In genomic region chr3:151900460-151900859, GRCh38 we compare ENCODE assay signal across 18 cellular contexts. TPM values are rescaled to one million over a fixed set of nuclear protein-coding genes. Genes with fewer than 3 reads are reported as not detected.
DNase-seq lines count a peak whose midpoint lies in the region; ATAC-seq, FAIRE-seq and TF ChIP-seq lines count a peak whose summit lies in the region.
"Had no signal": no experiment of that assay in that cellular context is flagged by ENCODE, and none has a peak within 500 bp of the region (broad histone marks: within the 10 kb centered on the region; RNA-seq: fewer than 3 reads in every experiment).

No MANE protein-coding gene starts in this region.

- H3K79me2 ChIP-seq in endothelial cell of umbilical vein (ENCODE audit: control insufficient read depth, insufficient read depth, low read length), result no peaks in the 10 kb centered on the region
- H3K79me2 ChIP-seq in osteoblast (ENCODE audit: insufficient read depth, low read length), result no peaks in the 10 kb centered on the region

- no peak for FAIRE-seq in endothelial cell of umbilical vein (lab: Jason Lieb, UNC)
- FAIRE-seq: K562 had no signal

- POLR2A ChIA-PET in endothelial cell of umbilical vein (lab: Charles Lee), result no interaction called here

- ATAC-seq in GM21526 (IDR thresholded peaks at IDR 0.05; ENCODE audit: low FRiP score, unreplicated experiment) (no peak), upper lobe of right lung (no peak)
- ATAC-seq: HCT116, K562 had no signal

- dilution Hi-C loops in endothelial cell of umbilical vein (cut with MboI; ENCODE audit: extremely low pct_ligation_motif_present, low sequenced_read_pairs), result no loop called here

- CTCF ChIA-PET in endothelial cell of umbilical vein (lab: Charles Lee), result interaction anchor here (1.4 kb wide), 2 partner anchors 9 to 17 kb away, joined by 3 to 5 read pairs; no protein-coding TSS in a partner anchor

- BruUV-seq in endothelial cell of umbilical vein (replicated peaks; lab: Mats Ljungman, UMichigan), result no TSS peak

- peak overlapping the region; percentile 55 for H3K27ac ChIP-seq in KOPT-K1 (ENCODE audit: low read depth, low read length, poor library complexity, severe bottlenecking)
- no peak overlapping the region for H3K27ac ChIP-seq in endothelial cell of umbilical vein (ENCODE audit: insufficient read depth, low read depth, low read length)
- H3K27ac ChIP-seq in osteoblast (ENCODE audit: low read depth, low read length), result no peak overlapping the region
- H3K27ac ChIP-seq in upper lobe of right lung, result no peak overlapping the region

- DNase-seq in EH (ENCODE audit: low read depth) (peak; percentile 47), endothelial cell of umbilical vein (ENCODE audit: low read depth, low spot score) (no peak), osteoblast (ENCODE audit: insufficient read length, low spot score, missing footprints) (no peak), T-helper 1 cell (no peak), upper lobe of right lung (no peak)
- DNase-seq: DMS 273 treated with DMSO at 0.1 percent for 48 hours, NCI-H187 treated with DMSO at 0.1 percent for 48 hours, NCI-H2171, NCI-H446 treated with DMSO at 0.1 percent for 48 hours, NCI-H774, Peyer's patch, SHP77 had no signal

- intact Hi-C loops in endothelial cell of umbilical vein (cut with micrococcal nuclease), result no loop called here
- intact Hi-C loops in upper lobe of right lung (cut with DNase I), result no loop called here

- H3K9me1 ChIP-seq in endothelial cell of umbilical vein (replicated peaks; ENCODE audit: control insufficient read depth, extremely low read depth, insufficient read depth, low read length), result no peaks in the 10 kb centered on the region

- H2AFZ ChIP-seq in endothelial cell of umbilical vein (ENCODE audit: low read depth, low read length) (peak overlapping the region; percentile 44), osteoblast (ENCODE audit: low read length) (no peak overlapping the region)

- H4K20me1 ChIP-seq in endothelial cell of umbilical vein (replicated peaks; ENCODE audit: control insufficient read depth, extremely low read depth, insufficient read depth, low read length) (no peaks in the 10 kb centered on the region), osteoblast (ENCODE audit: insufficient read depth, low read length) (no peaks in the 10 kb centered on the region)

- TF ChIP-seq CTCF in endothelial cell of umbilical vein (IDR thresholded peaks at IDR 0.05; ENCODE audit: extremely low read depth in 1 of 2, insufficient read depth in 1 of 2, low read depth in 1 of 2, low read length in 2 of 2) (no peak), osteoblast (IDR thresholded peaks at IDR 0.05; ENCODE audit: extremely low read depth, low read depth, low read length) (no peak), upper lobe of right lung (IDR thresholded peaks at IDR 0.05) (no peak)

- TF ChIP-seq POLR2A in endothelial cell of umbilical vein (IDR thresholded peaks at IDR 0.05; ENCODE audit: low read depth, low read length), result no peak

- H3K9me3 ChIP-seq in KOPT-K1 (ENCODE audit: insufficient read depth, low read length, poor library complexity, severe bottlenecking) (no peaks in the 10 kb centered on the region), endothelial cell of umbilical vein (replicated peaks; ENCODE audit: control insufficient read depth, insufficient read depth, low read length) (no peaks in the 10 kb centered on the region), osteoblast (ENCODE audit: low read depth, low read length) (no peaks in the 10 kb centered on the region), upper lobe of right lung (no peaks in the 10 kb centered on the region)
- H3K9me3 ChIP-seq: Peyer's patch had no signal

- no peaks in the 10 kb centered on the region for H3K27me3 ChIP-seq in endothelial cell of umbilical vein (ENCODE audit: control insufficient read depth in 2 of 2, insufficient read depth in 2 of 2, low read length in 2 of 2)
- H3K27me3 ChIP-seq in osteoblast (ENCODE audit: insufficient read depth, low read length), result no peaks in the 10 kb centered on the region
- no peaks in the 10 kb centered on the region for H3K27me3 ChIP-seq in upper lobe of right lung
- H3K27me3 ChIP-seq: Peyer's patch had no signal

- H3K4me2 ChIP-seq in endothelial cell of umbilical vein (ENCODE audit: insufficient read depth, low read length) (peak overlapping the region; percentile 20), osteoblast (ENCODE audit: insufficient read depth, low read length) (peak overlapping the region; percentile 10)

- peaks cover 54% of the 10 kb centered on the region for H3K4me1 ChIP-seq in endothelial cell of umbilical vein (ENCODE audit: control insufficient read depth, extremely low read depth, insufficient read depth, low read length)
- H3K4me1 ChIP-seq in osteoblast (ENCODE audit: insufficient read depth, low read length), result peaks cover 29% of the 10 kb centered on the region
- peaks cover 9% of the 10 kb centered on the region for H3K4me1 ChIP-seq in upper lobe of right lung

- H3K4me3 ChIP-seq in endothelial cell of umbilical vein (replicated peaks in 1 of 3; ENCODE audit: insufficient read depth in 1 of 3, low read depth in 1 of 3, low read length in 3 of 3) (no peak overlapping the region), osteoblast (ENCODE audit: insufficient read depth, low read length) (no peak overlapping the region), upper lobe of right lung (no peak overlapping the region)
- H3K4me3 ChIP-seq: K562, Peyer's patch had no signal

- H3K9ac ChIP-seq in endothelial cell of umbilical vein (replicated peaks; ENCODE audit: extremely low read depth, insufficient read depth, low read length), result no peak overlapping the region

- H3K36me3 ChIP-seq in KOPT-K1 (ENCODE audit: insufficient read depth, low read length) (no peaks in the 10 kb centered on the region), endothelial cell of umbilical vein (ENCODE audit: control insufficient read depth in 2 of 2, extremely low read depth in 1 of 2, insufficient read depth in 2 of 2, low read length in 2 of 2) (no peaks in the 10 kb centered on the region), osteoblast (ENCODE audit: insufficient read depth, low read length) (no peaks in the 10 kb centered on the region), upper lobe of right lung (no peaks in the 10 kb centered on the region)
- H3K36me3 ChIP-seq: Peyer's patch had no signal

TF ChIP-seq in endothelial cell of umbilical vein, 7 proteins besides CTCF, POLR2A, EP300 and RAD21:
- TF ChIP-seq GATA2 (IDR thresholded peaks at IDR 0.05; ENCODE audit: insufficient read depth, insufficient read length, low read depth, low read length) (no peak), EZH2 (IDR thresholded peaks at IDR 0.05; ENCODE audit: borderline replicate concordance, low read depth, low read length, severe bottlenecking) (no peak), POLR2AphosphoS5 (IDR thresholded peaks at IDR 0.05; ENCODE audit: insufficient read depth, low read depth, low read length) (no peak), JUN (IDR thresholded peaks at IDR 0.05; ENCODE audit: borderline replicate concordance, insufficient read depth, insufficient read length, low read depth) (no peak), MYC (IDR thresholded peaks at IDR 0.05; ENCODE audit: low read depth, low read length) (no peak), FOS (IDR thresholded peaks at IDR 0.05; ENCODE audit: borderline replicate concordance, insufficient read depth, low read length) (no peak)
- TF ChIP-seq, protein P1, sequence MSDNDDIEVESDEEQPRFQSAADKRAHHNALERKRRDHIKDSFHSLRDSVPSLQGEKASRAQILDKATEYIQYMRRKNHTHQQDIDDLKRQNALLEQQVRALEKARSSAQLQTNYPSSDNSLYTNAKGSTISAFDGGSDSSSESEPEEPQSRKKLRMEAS (IDR thresholded peaks at IDR 0.05; ENCODE audit: insufficient read depth, insufficient read length), result no peak
TF ChIP-seq in endothelial cell of umbilical vein: peak in this region for 0.

RNA-seq across cellular contexts. Expression of gene SUCNR1, which starts 27.0 kb away (rescaled TPM):
- total RNA-seq in endothelial cell of umbilical vein, result not detected in 2 replicates
- not detected in 2 replicates for polyA plus RNA-seq in endothelial cell of umbilical vein
- not detected in 2 replicates for polyA plus RNA-seq in endothelial cell of umbilical vein (2011; cell fraction: cytosol; rRNA removed)
- polyA plus RNA-seq in endothelial cell of umbilical vein (2011; cell fraction: nucleus; rRNA removed), result 0.04 TPM in 1 of 2 replicates, not detected in the other
- polyA plus RNA-seq in endothelial cell of umbilical vein (2012), result not detected in 2 replicates
- not detected in 2 replicates for polyA minus RNA-seq in endothelial cell of umbilical vein
- not detected for polyA minus RNA-seq in endothelial cell of umbilical vein (2011; cell fraction: cytosol; rRNA and poly(A)+ RNA removed)
- polyA minus RNA-seq in endothelial cell of umbilical vein (2011; cell fraction: nucleus; rRNA and poly(A)+ RNA removed), result not detected in 2 replicates
- total RNA-seq in osteoblast, result under 0.01 TPM in 1 of 2 replicates, not detected in the other
- 2.7 TPM for total RNA-seq in upper lobe of right lung
- polyA plus RNA-seq: AG04450, BJ had no signal
